Comparison of ENCODE assay signal across 30 cellular contexts in genomic region chr7:94100723-94101345, GRCh38.
"Had no signal": no experiment of that assay in that cellular context is flagged by ENCODE, and none has a peak within 500 bp of the region (broad histone marks: within the 10 kb centered on the region; RNA-seq: fewer than 3 reads in every experiment).

No MANE protein-coding gene starts in this region.

- ATAC-seq: activated CD4-positive, CD25-positive, alpha-beta regulatory T cell treated with anti-CD3 and anti-CD28 coated beads, Interleukin-2, amount 50 U/mL, for 24 hours; activated CD8-positive, alpha-beta T cell treated with anti-CD3 and anti-CD28 coated beads for 36 hours; activated T-cell treated with anti-CD3 and anti-CD28 coated beads, Interleukin-2, amount 50 U/mL, for 4 hours; activated T-helper 17 cell treated with anti-CD3 and anti-CD28 coated beads, Interleukin-2, amount 50 U/mL, for 72 hours; T-helper 17 cell had no signal

- H3K27ac ChIP-seq: brain microvascular endothelial cell, epithelial cell of prostate, WERI-Rb-1 had no signal

- H3K27me3 ChIP-seq: brain microvascular endothelial cell had no signal

- FAIRE-seq: astrocyte, bronchial epithelial cell, colon, endometrium, endothelial cell of umbilical vein, frontal cortex had no signal

- H3K36me3 ChIP-seq: brain microvascular endothelial cell, WERI-Rb-1 had no signal

- DNase-seq: activated B cell treated with CpG ODN at 0.5 μM for 24 hours; activated CD4-positive, alpha-beta T cell treated with anti-CD3 and anti-CD28 coated beads for 48 hours; activated CD4-positive, alpha-beta T cell treated with anti-CD3 and anti-CD28 coated beads, Interleukin-2, amount 50 U/mL, for 1 hour; activated CD4-positive, alpha-beta T cell treated with anti-CD3 and anti-CD28 coated beads, Interleukin-2, amount 50 U/mL, for 48 hours; activated CD8-positive, alpha-beta memory T cell treated with anti-CD3 and anti-CD28 coated beads for 24 hours; activated CD8-positive, alpha-beta T cell treated with anti-CD3 and anti-CD28 coated beads for 36 hours; activated effector memory CD4-positive, alpha-beta T cell treated with Interleukin-2 at 50 U/mL for 16 hours; activated gamma-delta T cell treated with Interleukin-2 at 50 U/mL for 16 hours; activated naive CD4-positive, alpha-beta T cell treated with anti-CD3 and anti-CD28 coated beads, Interleukin-2, amount 50 U/mL, for 16 hours; activated naive CD4-positive, alpha-beta T cell treated with Interleukin-2 at 50 U/mL for 16 hours; activated T-cell treated with anti-CD3 and anti-CD28 coated beads, Interleukin-2, amount 50 U/mL, for 4 hours; amniotic stem cell; brain microvascular endothelial cell; cortex of kidney; dermis blood vessel endothelial cell; effector CD4-positive, alpha-beta T cell; foreskin fibroblast; T-helper 1 cell; T-helper 17 cell; T1000; WERI-Rb-1 had no signal
